ENCODE assay signal across 11 cellular contexts in genomic region chr4:107993969-107994368, GRCh38. TPM values are rescaled to one million over a fixed set of nuclear protein-coding genes. Genes with fewer than 3 reads are reported as not detected.
DNase-seq lines count a peak whose midpoint lies in the region; ATAC-seq and TF ChIP-seq lines count a peak whose summit lies in the region.
"Had no signal": no experiment of that assay in that cellular context is flagged by ENCODE, and none has a peak within 500 bp of the region (broad histone marks: within the 10 kb centered on the region; RNA-seq: fewer than 3 reads in every experiment).

No MANE protein-coding gene starts in this region.

- peak overlapping the region; percentile 88 for H3K4me2 ChIP-seq in hepatocyte
- H3K4me2 ChIP-seq: neural progenitor cell had no signal

- H3K27ac ChIP-seq in hepatocyte = no peak overlapping the region
- H3K27ac ChIP-seq in upper lobe of right lung = no peak overlapping the region
- H3K27ac ChIP-seq: neural progenitor cell had no signal

- intact Hi-C loops in upper lobe of right lung (cut with DNase I) = no loop called here

- no peak overlapping the region for H3K4me3 ChIP-seq in hepatocyte
- no peak overlapping the region for H3K4me3 ChIP-seq in upper lobe of right lung
- H3K4me3 ChIP-seq: neural progenitor cell had no signal

- no peaks in the 10 kb centered on the region for H3K9me3 ChIP-seq in hepatocyte (ENCODE audit: low read depth)
- H3K9me3 ChIP-seq in upper lobe of right lung = no peaks in the 10 kb centered on the region

- H3K36me3 ChIP-seq in hepatocyte (replicated peaks; ENCODE audit: insufficient read depth, low read depth) (no peaks in the 10 kb centered on the region), upper lobe of right lung (no peaks in the 10 kb centered on the region)
- H3K36me3 ChIP-seq: neural progenitor cell had no signal

- WGBS in hepatocyte (ENCODE audit: low lambda C conversion rate, missing lambda C conversion rate) = 53% methylated on average over 3 of the region's 3 CpGs

- H3K4me1 ChIP-seq in hepatocyte (ENCODE audit: insufficient read depth) (peaks cover 39% of the 10 kb centered on the region), upper lobe of right lung (peaks cover 47% of the 10 kb centered on the region)

- TF ChIP-seq CTCF in hepatocyte (IDR thresholded peaks at IDR 0.05; ENCODE audit: poor library complexity) = no peak
- no peak for TF ChIP-seq CTCF in upper lobe of right lung (IDR thresholded peaks at IDR 0.05)

- peaks cover 86% of the 10 kb centered on the region for H3K79me2 ChIP-seq in hepatocyte

- ATAC-seq in GM18867 (IDR thresholded peaks at IDR 0.05; ENCODE audit: unreplicated experiment) (peak; percentile 35), GM21528 (IDR thresholded peaks at IDR 0.05; ENCODE audit: low FRiP score, unreplicated experiment) (peak; percentile 31), HG03442 (IDR thresholded peaks at IDR 0.05; ENCODE audit: unreplicated experiment) (peak; percentile 28), upper lobe of right lung (no peak)

- H3K27me3 ChIP-seq in hepatocyte = no peaks in the 10 kb centered on the region
- no peaks in the 10 kb centered on the region for H3K27me3 ChIP-seq in upper lobe of right lung

- no peaks in the 10 kb centered on the region for H4K20me1 ChIP-seq in hepatocyte (ENCODE audit: insufficient read depth, poor library complexity, severe bottlenecking)

- H2AFZ ChIP-seq in hepatocyte = no peak overlapping the region
- H2AFZ ChIP-seq: neural progenitor cell had no signal

- H3K9me2 ChIP-seq in hepatocyte (replicated peaks; ENCODE audit: insufficient read depth) = no peaks in the 10 kb centered on the region

- DNase-seq in hepatocyte (ENCODE audit: low spot score) (no peak), NCI-H345 treated with DMSO at 0.1 percent for 48 hours (lab: John Stamatoyannopoulos, UW; ENCODE audit: unreplicated experiment) (no peak), upper lobe of right lung (no peak)
- DNase-seq in stimulated activated CD4-positive, alpha-beta T cell treated with anti-CD3 and anti-CD28 coated beads, Interleukin-15, amount 100 ng/mL, for 24 hours = no peak
- no peak for DNase-seq in effector CD4-positive, alpha-beta T cell
- DNase-seq: aorta, NCI-H1436 treated with DMSO at 0.1 percent for 48 hours had no signal

RNA-seq across cellular contexts. Expression of gene HADH, which starts 4.3 kb away (rescaled TPM):
- total RNA-seq in hepatocyte = 76.7 and 78.1 TPM in 2 replicates
- polyA plus RNA-seq in hepatocyte = 61.8 and 83.5 TPM in 2 replicates
- 37.9 TPM for total RNA-seq in upper lobe of right lung
